Comparison of ENCODE assay signal across 15 cellular contexts in genomic region chr5:57686806-57687205, GRCh38.
DNase-seq lines count a peak whose midpoint lies in the region; ATAC-seq and TF ChIP-seq lines count a peak whose summit lies in the region.
"Had no signal": no experiment of that assay in that cellular context is flagged by ENCODE, and none has a peak within 500 bp of the region (broad histone marks: within the 10 kb centered on the region; RNA-seq: fewer than 3 reads in every experiment).

No MANE protein-coding gene starts in this region.

- CTCF ChIA-PET in activated CD4-positive, alpha-beta T cell treated with anti-CD3 and anti-CD28 coated beads for 36 hours (lab: Charles Lee) = no interaction called here
- CTCF ChIA-PET in Panc1 (lab: Charles Lee) = no interaction called here

- BruUV-seq in Panc1 (replicated peaks; lab: Mats Ljungman, UMichigan) = no TSS peak

- no peak overlapping the region for H3K4me3 Mint-ChIP-seq in activated CD4-positive, alpha-beta T cell treated with anti-CD3 and anti-CD28 coated beads, Interleukin-2, amount 10 ng/mL, durations not matched to agents 24 days and 14 days
- no peak overlapping the region for H3K4me3 Mint-ChIP-seq in activated CD4-positive, alpha-beta T cell treated with anti-CD3 and anti-CD28 coated beads for 36 hours
- H3K4me3 Mint-ChIP-seq in mesothelial cell of epicardium = no peak overlapping the region
- H3K4me3 Mint-ChIP-seq: CD4-positive, alpha-beta memory T cell had no signal

- H3K4me1 ChIP-seq in Panc1 (ENCODE audit: control insufficient read depth, insufficient read depth, low read length) = peaks cover 3% of the 10 kb centered on the region
- H3K4me1 ChIP-seq in Peyer's patch = no peaks in the 10 kb centered on the region
- H3K4me1 ChIP-seq: HAP-1 had no signal

- H3K36me3 Mint-ChIP-seq in activated CD4-positive, alpha-beta T cell treated with anti-CD3 and anti-CD28 coated beads, Interleukin-2, amount 10 ng/mL, durations not matched to agents 24 days and 14 days (ENCODE audit: low read depth) = no peaks in the 10 kb centered on the region
- no peaks in the 10 kb centered on the region for H3K36me3 Mint-ChIP-seq in activated CD4-positive, alpha-beta T cell treated with anti-CD3 and anti-CD28 coated beads for 36 hours (ENCODE audit: low read depth)
- no peaks in the 10 kb centered on the region for H3K36me3 Mint-ChIP-seq in mesothelial cell of epicardium
- H3K36me3 Mint-ChIP-seq: CD4-positive, alpha-beta memory T cell had no signal

- H3K27me3 ChIP-seq in Panc1 (ENCODE audit: control insufficient read depth, insufficient read depth, low read length) = no peaks in the 10 kb centered on the region
- H3K27me3 ChIP-seq in Peyer's patch = no peaks in the 10 kb centered on the region

- H3K4me3 ChIP-seq in Panc1 (ENCODE audit: low read depth in 2 of 2, low read length in 2 of 2) (no peak overlapping the region), Peyer's patch (no peak overlapping the region)
- H3K4me3 ChIP-seq: HAP-1 had no signal

- no peak for ATAC-seq in activated CD4-positive, alpha-beta T cell treated with anti-CD3 and anti-CD28 coated beads for 36 hours
- ATAC-seq in Panc1 (no peak), HG02870 (IDR thresholded peaks at IDR 0.05; ENCODE audit: unreplicated experiment) (no peak)

- H3K36me3 ChIP-seq in Panc1 (ENCODE audit: control insufficient read depth, insufficient read depth, low read length) (no peaks in the 10 kb centered on the region), Peyer's patch (no peaks in the 10 kb centered on the region)
- H3K36me3 ChIP-seq: HAP-1 had no signal

- peaks cover 12% of the 10 kb centered on the region; the same call in 1 of the 2 replicates for H3K9me3 ChIP-seq in Panc1 (ENCODE audit: control insufficient read depth, insufficient read depth, low read depth, low read length)
- no peaks in the 10 kb centered on the region for H3K9me3 ChIP-seq in Peyer's patch
- H3K9me3 ChIP-seq: HAP-1 had no signal

- intact Hi-C loops in activated CD4-positive, alpha-beta T cell treated with anti-CD3 and anti-CD28 coated beads, Interleukin-2, amount 10 ng/mL, durations not matched to agents 24 days and 14 days (cut with micrococcal nuclease) = no loop called here
- intact Hi-C loops in activated CD4-positive, alpha-beta T cell treated with anti-CD3 and anti-CD28 coated beads for 36 hours (cut with DNase I, micrococcal nuclease) = no loop called here
- intact Hi-C loops in Panc1 (cut with micrococcal nuclease; ENCODE audit: unreplicated experiment) = no loop called here

- POLR2A ChIA-PET in activated CD4-positive, alpha-beta T cell treated with anti-CD3 and anti-CD28 coated beads for 36 hours (lab: Charles Lee) = no interaction called here
- POLR2A ChIA-PET in Panc1 (lab: Charles Lee) = no interaction called here

- DNase-seq in activated CD4-positive, alpha-beta T cell treated with anti-CD3 and anti-CD28 coated beads, Interleukin-2, amount 10 ng/mL, durations not matched to agents 24 days and 14 days = peak; percentile 6
- DNase-seq in activated CD4-positive, alpha-beta T cell treated with anti-CD3 and anti-CD28 coated beads for 36 hours = no peak
- DNase-seq in Panc1 (ENCODE audit: low read depth, low spot score) (no peak), mesothelial cell of epicardium (ENCODE audit: low spot score in 2 of 2, unreplicated experiment in 2 of 2) (no peak), Peyer's patch (no peak)
- DNase-seq: C1 segment of cervical spinal cord; Calu3; CD4-positive, alpha-beta memory T cell; COR-L47; DMS53; DMS79 treated with DMSO at 0.1 percent for 48 hours; GF-D8; GOT3 had no signal

- H3K27ac ChIP-seq in Panc1 (ENCODE audit: low read length) (peak overlapping the region; percentile 77; the same call in 1 of the 2 replicates), Peyer's patch (no peak overlapping the region)

- H3K27ac Mint-ChIP-seq in activated CD4-positive, alpha-beta T cell treated with anti-CD3 and anti-CD28 coated beads, Interleukin-2, amount 10 ng/mL, durations not matched to agents 24 days and 14 days = no peak overlapping the region
- H3K27ac Mint-ChIP-seq in activated CD4-positive, alpha-beta T cell treated with anti-CD3 and anti-CD28 coated beads for 36 hours = no peak overlapping the region
- peak overlapping the region; percentile 53 for H3K27ac Mint-ChIP-seq in mesothelial cell of epicardium
- H3K27ac Mint-ChIP-seq: CD4-positive, alpha-beta memory T cell had no signal

- H3K27me3 Mint-ChIP-seq in activated CD4-positive, alpha-beta T cell treated with anti-CD3 and anti-CD28 coated beads, Interleukin-2, amount 10 ng/mL, durations not matched to agents 24 days and 14 days = no peaks in the 10 kb centered on the region
- no peaks in the 10 kb centered on the region for H3K27me3 Mint-ChIP-seq in activated CD4-positive, alpha-beta T cell treated with anti-CD3 and anti-CD28 coated beads for 36 hours
- no peaks in the 10 kb centered on the region for H3K27me3 Mint-ChIP-seq in mesothelial cell of epicardium (ENCODE audit: low read depth)

- in situ Hi-C loops in Panc1 (cut with HindIII; ENCODE audit: low pct_unique_long_range_greater_than_20kb, low sequenced_read_pairs) = no loop called here

- TF ChIP-seq CTCF in Panc1 (IDR thresholded peaks at IDR 0.05) (no peak), mesothelial cell of epicardium (IDR thresholded peaks at IDR 0.05; ENCODE audit: unreplicated experiment) (no peak), Peyer's patch (IDR thresholded peaks at IDR 0.05) (no peak)

- no peaks in the 10 kb centered on the region for H3K9me3 Mint-ChIP-seq in activated CD4-positive, alpha-beta T cell treated with anti-CD3 and anti-CD28 coated beads, Interleukin-2, amount 10 ng/mL, durations not matched to agents 24 days and 14 days
- H3K9me3 Mint-ChIP-seq in activated CD4-positive, alpha-beta T cell treated with anti-CD3 and anti-CD28 coated beads for 36 hours (ENCODE audit: low read depth) = no peaks in the 10 kb centered on the region
- peaks cover 8% of the 10 kb centered on the region for H3K9me3 Mint-ChIP-seq in mesothelial cell of epicardium

- no peaks in the 10 kb centered on the region for H3K4me1 Mint-ChIP-seq in activated CD4-positive, alpha-beta T cell treated with anti-CD3 and anti-CD28 coated beads, Interleukin-2, amount 10 ng/mL, durations not matched to agents 24 days and 14 days
- no peaks in the 10 kb centered on the region for H3K4me1 Mint-ChIP-seq in activated CD4-positive, alpha-beta T cell treated with anti-CD3 and anti-CD28 coated beads for 36 hours
- H3K4me1 Mint-ChIP-seq in mesothelial cell of epicardium = peaks cover 47% of the 10 kb centered on the region
- H3K4me1 Mint-ChIP-seq: CD4-positive, alpha-beta memory T cell had no signal

- no peak for TF ChIP-seq POLR2A in Peyer's patch (IDR thresholded peaks at IDR 0.05)
